Comparison of ENCODE assay signal across 24 cellular contexts in genomic region chr15:93055211-93055763, GRCh38. TPM values are rescaled to one million over a fixed set of nuclear protein-coding genes. Genes with fewer than 3 reads are reported as not detected.
"Had no signal": no experiment of that assay in that cellular context is flagged by ENCODE, and none has a peak within 500 bp of the region (broad histone marks: within the 10 kb centered on the region; RNA-seq: fewer than 3 reads in every experiment).

No MANE protein-coding gene starts in this region.

- H3K4me1 ChIP-seq: adrenal gland, SJCRH30 had no signal

- H3K9me3 Mint-ChIP-seq: activated naive CD8-positive, alpha-beta T cell treated with anti-CD3 and anti-CD28 coated beads, Interleukin-2, amount 10 ng/mL, durations not matched to agents 7 days and 5 days had no signal

- H3K27me3 ChIP-seq: adrenal gland, SJCRH30 had no signal

- H3K4me1 Mint-ChIP-seq: activated naive CD8-positive, alpha-beta T cell treated with anti-CD3 and anti-CD28 coated beads, Interleukin-2, amount 10 ng/mL, durations not matched to agents 7 days and 5 days had no signal

- H3K4me3 ChIP-seq: adrenal gland, SJCRH30 had no signal

- H3K36me3 ChIP-seq: adrenal gland, WERI-Rb-1 had no signal

- DNase-seq: activated CD4-positive, alpha-beta T cell treated with anti-CD3 and anti-CD28 coated beads for 4 hours; activated CD8-positive, alpha-beta memory T cell treated with anti-CD3 and anti-CD28 coated beads, Interleukin-2, amount 50 U/mL, for 48 hours; activated CD8-positive, alpha-beta T cell treated with anti-CD3 and anti-CD28 coated beads, Interleukin-2, amount 10 ng/mL, durations not matched to agents 7 days and 5 days; activated naive CD4-positive, alpha-beta T cell treated with anti-CD3 and anti-CD28 coated beads, Interleukin-2, amount 50 U/mL, for 16 hours; activated naive CD8-positive, alpha-beta T cell treated with anti-CD3 and anti-CD28 coated beads, Interleukin-2, amount 10 ng/mL, durations not matched to agents 7 days and 5 days; activated T-cell treated with anti-CD3 and anti-CD28 coated beads, Interleukin-2, amount 50 U/mL, for 1 hour; adrenal gland; anterior cingulate cortex; Kasumi-1; KBM-7; NCI-H1105 treated with DMSO at 0.1 percent for 48 hours; NCI-H1436 treated with DMSO at 0.1 percent for 48 hours; NCI-H187; NCI-H2081; NCI-H510A treated with DMSO at 0.1 percent for 48 hours; NCI-H69; NK-92 treated with Interleukin-12 subunit alpha and Interleukin-12 subunit beta, amount 100 ng/mL, for 24 hours; OCI-M1; RPMI8226; SJCRH30; SK-N-SH; T-helper 1 cell; WERI-Rb-1 had no signal

- H3K9ac ChIP-seq: SK-N-SH had no signal

- H3K27ac Mint-ChIP-seq: activated CD8-positive, alpha-beta T cell treated with anti-CD3 and anti-CD28 coated beads, Interleukin-2, amount 10 ng/mL, durations not matched to agents 7 days and 5 days; activated naive CD8-positive, alpha-beta T cell treated with anti-CD3 and anti-CD28 coated beads, Interleukin-2, amount 10 ng/mL, durations not matched to agents 7 days and 5 days had no signal

- H3K27me3 Mint-ChIP-seq: activated naive CD8-positive, alpha-beta T cell treated with anti-CD3 and anti-CD28 coated beads, Interleukin-2, amount 10 ng/mL, durations not matched to agents 7 days and 5 days had no signal

- H3K4me3 Mint-ChIP-seq: activated CD8-positive, alpha-beta T cell treated with anti-CD3 and anti-CD28 coated beads, Interleukin-2, amount 10 ng/mL, durations not matched to agents 7 days and 5 days; activated naive CD8-positive, alpha-beta T cell treated with anti-CD3 and anti-CD28 coated beads, Interleukin-2, amount 10 ng/mL, durations not matched to agents 7 days and 5 days had no signal

- H3K9me3 ChIP-seq: adrenal gland, SJCRH30, SK-N-SH had no signal

- H3K4me2 ChIP-seq: SK-N-SH had no signal

- H3K27ac ChIP-seq: adrenal gland, SJCRH30, WERI-Rb-1 had no signal

- H3K36me3 Mint-ChIP-seq: activated naive CD8-positive, alpha-beta T cell treated with anti-CD3 and anti-CD28 coated beads, Interleukin-2, amount 10 ng/mL, durations not matched to agents 7 days and 5 days had no signal

RNA-seq across cellular contexts. Expression of gene RGMA, which starts 33.7 kb away (rescaled TPM):
- total RNA-seq: activated CD8-positive, alpha-beta T cell treated with anti-CD3 and anti-CD28 coated beads, Interleukin-2, amount 10 ng/mL, durations not matched to agents 7 days and 5 days; T-helper 2 cell treated with Interferon-gamma antibody and Interleukin-4, amounts not matched to agents 100 ng/mL and 5 ng/mL, for 36 hours had no signal
